ENCODE assay signal across 24 cellular contexts in the genomic region with DNA sequence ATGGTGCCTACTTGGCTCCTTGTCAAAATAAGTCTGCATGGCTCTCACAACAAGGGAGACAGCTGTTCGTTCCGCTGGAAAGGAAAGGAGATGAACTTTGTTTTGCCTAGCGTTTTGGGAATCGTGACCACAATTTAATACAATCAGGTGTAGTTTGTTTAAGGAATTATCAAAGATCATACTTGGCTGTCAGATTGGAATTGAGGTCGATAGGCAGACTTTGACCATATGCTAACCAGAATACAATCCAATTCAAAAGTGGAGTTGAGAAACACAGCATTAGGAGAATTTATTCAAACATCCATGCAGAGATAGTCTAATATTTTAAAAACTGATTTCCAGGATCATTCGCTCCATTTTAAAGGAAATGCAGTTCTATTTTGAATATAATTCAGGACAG.
"Had no signal": no experiment of that assay in that cellular context is flagged by ENCODE, and none has a peak within 500 bp of the region (broad histone marks: within the 10 kb centered on the region; RNA-seq: fewer than 3 reads in every experiment).

No MANE protein-coding gene starts in this region.

- H3K27me3 Mint-ChIP-seq: activated CD4-positive, alpha-beta T cell treated with anti-CD3 and anti-CD28 coated beads for 36 hours; activated CD8-positive, alpha-beta T cell treated with anti-CD3 and anti-CD28 coated beads for 36 hours; activated naive CD4-positive, alpha-beta T cell treated with anti-CD3 and anti-CD28 coated beads, Interleukin-2, amount 10 ng/mL, durations not matched to agents 7 days and 5 days; activated naive CD8-positive, alpha-beta T cell treated with anti-CD3 and anti-CD28 coated beads for 36 hours; IgD-negative memory B cell; T-cell had no signal

- ATAC-seq: activated CD4-positive, alpha-beta T cell treated with anti-CD3 and anti-CD28 coated beads for 36 hours; activated CD8-positive, alpha-beta T cell treated with anti-CD3 and anti-CD28 coated beads for 36 hours; activated T-cell treated with anti-CD3 and anti-CD28 coated beads, Interleukin-2, amount 50 U/mL, for 72 hours; Panc1; Right ventricle myocardium inferior; T-cell had no signal

- H3K4me3 Mint-ChIP-seq: activated CD4-positive, alpha-beta T cell treated with anti-CD3 and anti-CD28 coated beads for 36 hours; activated CD8-positive, alpha-beta T cell treated with anti-CD3 and anti-CD28 coated beads for 36 hours; activated naive CD4-positive, alpha-beta T cell treated with anti-CD3 and anti-CD28 coated beads, Interleukin-2, amount 10 ng/mL, durations not matched to agents 7 days and 5 days; activated naive CD8-positive, alpha-beta T cell treated with anti-CD3 and anti-CD28 coated beads for 36 hours; activated T-cell treated with anti-CD3 and anti-CD28 coated beads, Interleukin-2, amount 50 U/mL, for 72 hours; IgD-negative memory B cell; T-cell had no signal

- DNase-seq: activated CD4-positive, alpha-beta T cell treated with anti-CD3 and anti-CD28 coated beads for 36 hours; activated CD8-positive, alpha-beta memory T cell treated with anti-CD3 and anti-CD28 coated beads, Interleukin-2, amount 50 U/mL, for 4 hours; activated CD8-positive, alpha-beta T cell treated with anti-CD3 and anti-CD28 coated beads for 36 hours; activated gamma-delta T cell treated with Interleukin-2 at 50 U/mL for 16 hours; activated naive CD4-positive, alpha-beta T cell treated with anti-CD3 and anti-CD28 coated beads, Interleukin-2, amount 10 ng/mL, durations not matched to agents 7 days and 5 days; activated naive CD8-positive, alpha-beta T cell treated with anti-CD3 and anti-CD28 coated beads for 36 hours; activated T-cell treated with anti-CD3 and anti-CD28 coated beads, Interleukin-2, amount 50 U/mL, for 72 hours; KG1; NCI-H1048; NCI-H1417 treated with DMSO at 0.1 percent for 48 hours; NCI-H187; NCI-H2081; NCI-H345; NCI-H510A; NK-92 treated with Interleukin-12 subunit alpha and Interleukin-12 subunit beta, amount 100 ng/mL, for 24 hours; OCI-M1; RPMI8226; T-cell; T-helper 2 cell; WERI-Rb-1 had no signal

- H3K4me1 Mint-ChIP-seq: activated CD4-positive, alpha-beta T cell treated with anti-CD3 and anti-CD28 coated beads for 36 hours; activated naive CD4-positive, alpha-beta T cell treated with anti-CD3 and anti-CD28 coated beads, Interleukin-2, amount 10 ng/mL, durations not matched to agents 7 days and 5 days; activated naive CD8-positive, alpha-beta T cell treated with anti-CD3 and anti-CD28 coated beads for 36 hours; IgD-negative memory B cell; T-cell had no signal

- H3K27ac Mint-ChIP-seq: activated CD4-positive, alpha-beta T cell treated with anti-CD3 and anti-CD28 coated beads for 36 hours; activated CD8-positive, alpha-beta T cell treated with anti-CD3 and anti-CD28 coated beads for 36 hours; activated naive CD4-positive, alpha-beta T cell treated with anti-CD3 and anti-CD28 coated beads, Interleukin-2, amount 10 ng/mL, durations not matched to agents 7 days and 5 days; activated naive CD8-positive, alpha-beta T cell treated with anti-CD3 and anti-CD28 coated beads for 36 hours; activated T-cell treated with anti-CD3 and anti-CD28 coated beads, Interleukin-2, amount 50 U/mL, for 72 hours; activated T-helper 2 cell treated with anti-CD3 and anti-CD28 coated beads, Interferon-gamma antibody, Interleukin-2, Interleukin-4, amounts not matched to agents 10 μg/mL and 5 μg/mL and 100 μg/mL, durations not matched to agents 14 hours and 24 hours and 36 hours; IgD-negative memory B cell; T-cell had no signal
